Comparison of ENCODE assay signal across 8 cellular contexts in the genomic region with DNA sequence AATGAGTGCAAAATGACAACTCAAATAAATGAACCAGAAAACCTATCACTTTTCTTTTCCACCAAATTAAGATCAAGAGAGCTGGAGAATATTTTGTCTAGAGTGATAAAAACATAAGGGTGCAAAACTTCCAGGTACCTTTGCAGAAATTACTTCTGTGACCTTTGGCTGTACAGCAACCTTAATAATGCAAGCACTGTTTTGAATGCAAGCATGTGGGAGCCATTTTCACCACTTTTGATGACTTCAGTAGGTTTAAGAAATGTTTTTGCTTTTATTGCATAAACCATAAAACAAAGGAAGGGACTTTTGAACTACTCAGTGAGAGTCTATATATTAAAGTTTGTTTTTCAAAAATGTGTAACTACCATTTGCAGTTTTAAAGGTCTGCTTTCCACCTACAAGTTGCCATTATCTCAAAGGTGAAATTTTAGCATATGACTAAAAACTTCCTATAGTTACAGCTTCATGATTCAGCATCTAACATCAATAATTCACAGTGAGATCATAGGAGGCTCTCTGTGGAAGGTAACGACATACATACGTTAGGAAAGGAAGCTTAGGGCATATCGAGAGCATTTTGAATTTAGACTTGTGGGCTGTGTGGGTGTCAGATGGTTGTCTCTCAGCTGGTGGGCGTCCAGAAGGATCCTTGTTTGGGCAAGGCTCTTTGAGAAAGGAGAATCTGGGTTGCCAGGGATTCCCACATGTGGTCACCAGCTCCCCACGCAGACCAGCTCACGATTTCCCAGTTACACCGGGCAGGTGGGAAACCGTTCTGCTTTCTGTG. TPM values are rescaled to one million over a fixed set of nuclear protein-coding genes. Genes with fewer than 3 reads are reported as not detected.
DNase-seq lines count a peak whose midpoint lies in the region; ATAC-seq and TF ChIP-seq lines count a peak whose summit lies in the region.

No MANE protein-coding gene starts in this region.

- no peak for ATAC-seq in HG03565 (IDR thresholded peaks at IDR 0.05; ENCODE audit: unreplicated experiment)

- CTCF ChIA-PET in AG04450 (lab: Charles Lee), result interaction anchor here (0.7 to 7.5 kb wide), 8 partner anchors 66 to 183 kb away, joined by 3 to 51 read pairs (median 10); no protein-coding TSS in a partner anchor

- no peak for DNase-seq in AG04450 (ENCODE audit: low read depth, low spot score)
- DNase-seq in HT1080 (ENCODE audit: low read depth), result peak; percentile 74
- peak; percentile 27 for DNase-seq in activated T-cell treated with anti-CD3 and anti-CD28 coated beads, Interleukin-2, amount 50 U/mL, for 1 hour
- DNase-seq in glomerular visceral epithelial cell (ENCODE audit: extremely low spot score), result peak; percentile 48
- peak; percentile 70 for DNase-seq in stimulated activated CD4-positive, alpha-beta T cell treated with anti-CD3 and anti-CD28 coated beads, Interleukin-15, amount 100 ng/mL, for 24 hours
- DNase-seq in posterior vena cava (ENCODE audit: low spot score), result no peak
- no peak for DNase-seq in ecto neural progenitor cell (ENCODE audit: low spot score)

- H3K9me3 ChIP-seq in AG04450 (ENCODE audit: control insufficient read depth, insufficient read depth, low read length), result peaks cover 6% of the 10 kb centered on the region; the same call in 1 of the 2 replicates

- H3K27me3 ChIP-seq in AG04450 (ENCODE audit: control insufficient read depth, insufficient read depth, low read length), result no peaks in the 10 kb centered on the region

- intact Hi-C loops in posterior vena cava (cut with DNase I), result loop anchor here (5.0 to 10.0 kb wide), 4 partner anchors 71 to 1112 kb away; a partner anchor contains a TSS

- peak overlapping the region; percentile 65 for H3K27ac ChIP-seq in AG04450 (ENCODE audit: low read depth, low read length)

- POLR2A ChIA-PET in AG04450 (lab: Yijun Ruan, JAX), result interaction anchor here (0.9 to 4.0 kb wide), 13 partner anchors 8 to 490 kb away, joined by 3 to 43 read pairs (median 8); no protein-coding TSS in a partner anchor

- peak overlapping the region; percentile 54 for H3K4me3 ChIP-seq in AG04450 (ENCODE audit: low read depth, low read length)

- TF ChIP-seq CTCF in AG04450 (IDR thresholded peaks at IDR 0.05; ENCODE audit: low read depth, low read length), result no peak

RNA-seq across cellular contexts. Expression of a gene that starts 1.1 kb away (rescaled TPM):
- 33.7 and 41.8 TPM in 2 replicates for polyA plus RNA-seq in AG04450 (2011; rRNA removed)
- polyA minus RNA-seq in AG04450 (2011; rRNA and poly(A)+ RNA removed), result 12.3 and 14.6 TPM in 2 replicates
- 62.6 and 73.3 TPM in 2 replicates for total RNA-seq in HT1080 (2014; rRNA removed; shearing (Covaris generic))
- polyA plus RNA-seq in HT1080 (2015; cell fraction: cytosol; rRNA removed), result 128 and 147 TPM in 2 replicates
- 180 and 189 TPM in 2 replicates for polyA plus RNA-seq in HT1080 (2015; cell fraction: nucleus; rRNA removed)
- 10 to 100 TPM; 32.4 to 40.4 TPM for total RNA-seq in posterior vena cava

Comparison
In these comparisons a context has a peak if more than half of its experiments do, and no peak if none do; other contexts are left out.
1. DNase-seq: peak in HT1080 (single experiment), activated T-cell treated with anti-CD3 and anti-CD28 coated beads, Interleukin-2, amount 50 U/mL, for 1 hour (single experiment), glomerular visceral epithelial cell (single experiment) and stimulated activated CD4-positive, alpha-beta T cell treated with anti-CD3 and anti-CD28 coated beads, Interleukin-15, amount 100 ng/mL, for 24 hours (single experiment); none in AG04450 (single experiment), posterior vena cava (single experiment) and ecto neural progenitor cell (single experiment).